24 cellular contexts compared by ENCODE assay signal in genomic region chr3:86984271-86984670, GRCh38. TPM values are rescaled to one million over a fixed set of nuclear protein-coding genes. Genes with fewer than 3 reads are reported as not detected.
DNase-seq lines count a peak whose midpoint lies in the region; ATAC-seq and TF ChIP-seq lines count a peak whose summit lies in the region.
"Had no signal": no experiment of that assay in that cellular context is flagged by ENCODE, and none has a peak within 500 bp of the region (broad histone marks: within the 10 kb centered on the region; RNA-seq: fewer than 3 reads in every experiment).

No MANE protein-coding gene starts in this region.

- POLR2A ChIA-PET in naive thymus-derived CD4-positive, alpha-beta T cell (lab: Charles Lee) = no interaction called here

- no peaks in the 10 kb centered on the region for H3K27me3 ChIP-seq in upper lobe of left lung
- no peaks in the 10 kb centered on the region for H3K27me3 ChIP-seq in naive thymus-derived CD4-positive, alpha-beta T cell (ENCODE audit: control insufficient read depth in 2 of 2, insufficient read depth in 2 of 2, low read length in 2 of 2)

- H3K36me3 ChIP-seq in upper lobe of left lung = no peaks in the 10 kb centered on the region
- H3K36me3 ChIP-seq in naive thymus-derived CD4-positive, alpha-beta T cell (ENCODE audit: control insufficient read depth in 2 of 3, insufficient read depth in 3 of 3, low read length in 3 of 3) = no peaks in the 10 kb centered on the region
- H3K36me3 ChIP-seq: heart right ventricle had no signal

- H3K4me3 Mint-ChIP-seq in HFFc6 = peak overlapping the region; percentile 96
- H3K4me3 Mint-ChIP-seq in naive thymus-derived CD4-positive, alpha-beta T cell = no peak overlapping the region
- H3K4me3 Mint-ChIP-seq: activated naive CD4-positive, alpha-beta T cell treated with anti-CD3 and anti-CD28 coated beads, Interleukin-2, amount 50 U/mL, for 24 hours; memory B cell; neural crest cell; stimulated activated naive B cell treated with anti-CD40 and anti-IgM and Interleukin-4, amounts not matched to agents 10 μg/mL and 1 μg/mL and 100 μg/mL, for 72 hours; T-helper 1 cell treated with Interleukin-12 subunit alpha and Interleukin-12 subunit beta and Interleukin-4 antibody, amounts not matched to agents 30 μg/mL and 1 μg/mL, for 36 hours had no signal

- CTCF ChIA-PET in naive thymus-derived CD4-positive, alpha-beta T cell (lab: Charles Lee) = no interaction called here

- no peak for TF ChIP-seq EP300 in upper lobe of left lung (IDR thresholded peaks at IDR 0.05)

- WGBS in upper lobe of left lung, 2 donors = 58 to 67% methylated on average over 2 of the region's 2 CpGs

- no peaks in the 10 kb centered on the region for H3K4me1 ChIP-seq in upper lobe of left lung
- no peaks in the 10 kb centered on the region for H3K4me1 ChIP-seq in naive thymus-derived CD4-positive, alpha-beta T cell (ENCODE audit: control insufficient read depth in 2 of 2, insufficient read depth in 2 of 2, low read length in 2 of 2)

- ATAC-seq in omental fat pad (ENCODE audit: low FRiP score) = peak; percentile 47
- no peak for ATAC-seq in upper lobe of left lung (ENCODE audit: low FRiP score in 2 of 2)
- ATAC-seq in naive thymus-derived CD4-positive, alpha-beta T cell = no peak
- no peak for ATAC-seq in GM19023 (IDR thresholded peaks at IDR 0.05; ENCODE audit: unreplicated experiment)
- no peak for ATAC-seq in GM21360 (IDR thresholded peaks at IDR 0.05; ENCODE audit: unreplicated experiment)
- ATAC-seq: GM12878; heart right ventricle; PC-3; stimulated activated naive B cell treated with anti-CD40 and anti-IgM and Interleukin-4, amounts not matched to agents 10 μg/mL and 1 μg/mL and 100 μg/mL, for 72 hours had no signal

- TF ChIP-seq CTCF in HFFc6 (IDR thresholded peaks at IDR 0.05) (no peak), omental fat pad (IDR thresholded peaks at IDR 0.05) (no peak), upper lobe of left lung (IDR thresholded peaks at IDR 0.05) (no peak)

- H3K27me3 Mint-ChIP-seq in HFFc6 (ENCODE audit: insufficient read depth) = no peaks in the 10 kb centered on the region
- H3K27me3 Mint-ChIP-seq in naive thymus-derived CD4-positive, alpha-beta T cell = peaks cover 0 to 18% (median 11%) of the 10 kb centered on the region in 5 donors
- H3K27me3 Mint-ChIP-seq: memory B cell had no signal

- no peaks in the 10 kb centered on the region for H3K9me3 ChIP-seq in upper lobe of left lung
- H3K9me3 ChIP-seq in naive thymus-derived CD4-positive, alpha-beta T cell (ENCODE audit: control insufficient read depth in 2 of 3, low read length in 3 of 3) = no peaks in the 10 kb centered on the region
- H3K9me3 ChIP-seq: heart right ventricle had no signal

- intact Hi-C loops in naive thymus-derived CD4-positive, alpha-beta T cell (cut with micrococcal nuclease) = no loop called here

- DNase-seq in HFFc6 (peak; percentile 55), dedifferentiated amniotic fluid mesenchymal stem cell (ENCODE audit: extremely low spot score) (peak; percentile 75), omental fat pad (ENCODE audit: low spot score) (no peak), upper lobe of left lung (no peak)
- DNase-seq in naive thymus-derived CD4-positive, alpha-beta T cell = no peak
- DNase-seq: activated CD4-positive, alpha-beta T cell treated with anti-CD3 and anti-CD28 coated beads, Interleukin-2, amount 50 U/mL, for 48 hours; dorsolateral prefrontal cortex; heart right ventricle; Kasumi-1; NCI-H1417; NCI-H2171 treated with DMSO at 0.1 percent for 48 hours; NCI-H774; PC-3; retina; SIG-M5; stimulated activated naive B cell treated with anti-CD40 and anti-IgM and Interleukin-4, amounts not matched to agents 10 μg/mL and 1 μg/mL and 100 μg/mL, for 72 hours had no signal

- no peaks in the 10 kb centered on the region for H3K9me3 Mint-ChIP-seq in HFFc6
- H3K9me3 Mint-ChIP-seq in naive thymus-derived CD4-positive, alpha-beta T cell = peaks cover 0 to 5% (median 0%) of the 10 kb centered on the region in 11 donors
- H3K9me3 Mint-ChIP-seq: activated naive CD4-positive, alpha-beta T cell treated with anti-CD3 and anti-CD28 coated beads, Interleukin-2, amount 50 U/mL, for 24 hours; memory B cell; neural crest cell; stimulated activated naive B cell treated with anti-CD40 and anti-IgM and Interleukin-4, amounts not matched to agents 10 μg/mL and 1 μg/mL and 100 μg/mL, for 72 hours; T-helper 1 cell treated with Interleukin-12 subunit alpha and Interleukin-12 subunit beta and Interleukin-4 antibody, amounts not matched to agents 30 μg/mL and 1 μg/mL, for 36 hours had no signal

- peak overlapping the region; percentile 82 for H3K27ac Mint-ChIP-seq in HFFc6
- H3K27ac Mint-ChIP-seq in naive thymus-derived CD4-positive, alpha-beta T cell = no peak overlapping the region
- H3K27ac Mint-ChIP-seq: activated naive CD4-positive, alpha-beta T cell treated with anti-CD3 and anti-CD28 coated beads, Interleukin-2, amount 50 U/mL, for 24 hours; memory B cell; stimulated activated naive B cell treated with anti-CD40 and anti-IgM and Interleukin-4, amounts not matched to agents 10 μg/mL and 1 μg/mL and 100 μg/mL, for 72 hours; T-helper 1 cell treated with Interleukin-12 subunit alpha and Interleukin-12 subunit beta and Interleukin-4 antibody, amounts not matched to agents 30 μg/mL and 1 μg/mL, for 36 hours had no signal

- TF ChIP-seq POLR2A in upper lobe of left lung (IDR thresholded peaks at IDR 0.05) = no peak

- peak overlapping the region in 3 of 4 donors; percentile 18 to 55 (median 50) for H3K27ac ChIP-seq in upper lobe of left lung
- H3K27ac ChIP-seq in naive thymus-derived CD4-positive, alpha-beta T cell (ENCODE audit: low read depth, low read length) = no peak overlapping the region
- H3K27ac ChIP-seq: dorsolateral prefrontal cortex, epithelial cell of prostate had no signal

- H3K4me3 ChIP-seq in upper lobe of left lung = no peak overlapping the region
- no peak overlapping the region for H3K4me3 ChIP-seq in naive thymus-derived CD4-positive, alpha-beta T cell (ENCODE audit: low read length)
- H3K4me3 ChIP-seq: dorsolateral prefrontal cortex, GM12878, heart right ventricle had no signal

- peaks cover 88% of the 10 kb centered on the region for H3K4me1 Mint-ChIP-seq in HFFc6 (ENCODE audit: low read depth)
- H3K4me1 Mint-ChIP-seq in naive thymus-derived CD4-positive, alpha-beta T cell = no peaks in the 10 kb centered on the region
- H3K4me1 Mint-ChIP-seq: activated naive CD4-positive, alpha-beta T cell treated with anti-CD3 and anti-CD28 coated beads, Interleukin-2, amount 50 U/mL, for 24 hours; memory B cell; neural crest cell; stimulated activated naive B cell treated with anti-CD40 and anti-IgM and Interleukin-4, amounts not matched to agents 10 μg/mL and 1 μg/mL and 100 μg/mL, for 72 hours had no signal

- peaks cover 11% of the 10 kb centered on the region for H3K36me3 Mint-ChIP-seq in HFFc6 (ENCODE audit: low read depth)
- H3K36me3 Mint-ChIP-seq in naive thymus-derived CD4-positive, alpha-beta T cell = no peaks in the 10 kb centered on the region
- H3K36me3 Mint-ChIP-seq: activated naive CD4-positive, alpha-beta T cell treated with anti-CD3 and anti-CD28 coated beads, Interleukin-2, amount 50 U/mL, for 24 hours; memory B cell; stimulated activated naive B cell treated with anti-CD40 and anti-IgM and Interleukin-4, amounts not matched to agents 10 μg/mL and 1 μg/mL and 100 μg/mL, for 72 hours had no signal

RNA-seq across cellular contexts. Expression of gene VGLL3, which starts 6.7 kb away (rescaled TPM):
- 100 to 1,000 TPM; 117 to 193 (median 151) TPM for total RNA-seq in HFFc6 (2021; fragmentation: NEBNext Ultra II Directional; extraction: Animal tissue kit (Norgen Biotek cat#: 25700))
- total RNA-seq in omental fat pad (10 to 100 TPM; 36.9 to 99.6 (median 70.9) TPM), upper lobe of left lung (10 to 100 TPM; 11.5 to 50.5 (median 38.3) TPM)
- total RNA-seq in naive thymus-derived CD4-positive, alpha-beta T cell = under 1 TPM in 2 of 5 experiments, not detected in 3; 0.03 to 0.07 TPM
- polyA plus RNA-seq in naive thymus-derived CD4-positive, alpha-beta T cell = not detected
- polyA plus RNA-seq: GM12878 had no signal

Comparison
In these comparisons a context has a peak if more than half of its experiments do, and no peak if none do; other contexts are left out.
1. DNase-seq: peak in HFFc6 (single experiment) and dedifferentiated amniotic fluid mesenchymal stem cell (single experiment); none in omental fat pad (single experiment), upper lobe of left lung (0 of 2) and naive thymus-derived CD4-positive, alpha-beta T cell (0 of 9).
2. RNA of gene VGLL3, which starts 6.7 kb away (total RNA-seq): 117 to 193 TPM in HFFc6, 36.9 to 99.6 TPM in omental fat pad and 11.5 to 50.5 TPM in upper lobe of left lung; 0.03 to 0.07 TPM in naive thymus-derived CD4-positive, alpha-beta T cell; every median in the first group is over 10 times any median in the second.